8 cellular contexts compared by ENCODE assay signal in genomic region chr12:91382081-91382543, GRCh38.
DNase-seq lines count a peak whose midpoint lies in the region; TF ChIP-seq lines count a peak whose summit lies in the region.

No MANE protein-coding gene starts in this region.

- no peak overlapping the region for H3K27ac ChIP-seq in neutrophil
- H3K27ac ChIP-seq in subcutaneous abdominal adipose tissue (ENCODE audit: low read depth, low read length): peak overlapping the region; percentile 82

- peak; percentile 81 for TF ChIP-seq CTCF in LNCaP clone FGC (IDR thresholded peaks at IDR 0.05; ENCODE audit: control insufficient read depth, extremely low read depth, insufficient read depth)
- peak; percentile 59 for TF ChIP-seq CTCF in neutrophil (IDR thresholded peaks at IDR 0.05)

- H3K36me3 ChIP-seq in neutrophil: no peaks in the 10 kb centered on the region
- H3K36me3 ChIP-seq in subcutaneous abdominal adipose tissue (ENCODE audit: control insufficient read depth in 5 of 5, insufficient read depth in 5 of 5, low read length in 5 of 5): no peaks in the 10 kb centered on the region

- H3K4me3 ChIP-seq in LNCaP clone FGC (ENCODE audit: low read depth, low read length): no peak overlapping the region
- no peak overlapping the region for H3K4me3 ChIP-seq in neutrophil (ENCODE audit: low read depth in 1 of 2, low read length in 1 of 2)
- H3K4me3 ChIP-seq in subcutaneous abdominal adipose tissue (ENCODE audit: low read depth in 1 of 5, low read length in 5 of 5): peak overlapping the region; percentile 60 to 78 (median 74)

- DNase-seq in DMS114 treated with DMSO at 0.1 percent for 48 hours (lab: John Stamatoyannopoulos, UW; ENCODE audit: unreplicated experiment) (peak; percentile 57), GOT3 (lab: John Stamatoyannopoulos, UW) (peak; percentile 2), LNCaP clone FGC (ENCODE audit: low read depth) (peak; percentile 46), SHP77 treated with DMSO at 0.1 percent for 48 hours (lab: John Stamatoyannopoulos, UW) (peak; percentile 46), germinal center (ENCODE audit: low spot score) (peak; percentile 39)
- DNase-seq in activated gamma-delta T cell treated with anti-CD3 and anti-CD28 coated beads, Interleukin-2, amount 50 U/mL, for 16 hours (ENCODE audit: low read depth): peak; percentile 78

- peak overlapping the region in 4 of 5 donors; percentile 31 to 71 (median 49) for H3K9ac ChIP-seq in subcutaneous abdominal adipose tissue (ENCODE audit: low read length in 5 of 5)

- H3K4me1 ChIP-seq in neutrophil (ENCODE audit: control insufficient read depth in 1 of 2, insufficient read depth in 1 of 2, low read depth in 1 of 2, low read length in 1 of 2): peaks cover 0 to 3% of the 10 kb centered on the region in 2 experiments
- peaks cover 0 to 25% (median 15%) of the 10 kb centered on the region in 5 donors for H3K4me1 ChIP-seq in subcutaneous abdominal adipose tissue (ENCODE audit: control insufficient read depth in 5 of 5, insufficient read depth in 5 of 5, low read length in 5 of 5)

- H3K9me3 ChIP-seq in neutrophil (no peaks in the 10 kb centered on the region), subcutaneous abdominal adipose tissue (ENCODE audit: control insufficient read depth in 5 of 5, low read length in 5 of 5) (no peaks in the 10 kb centered on the region)

- H3K27me3 ChIP-seq in neutrophil: peaks cover 14% of the 10 kb centered on the region
- H3K27me3 ChIP-seq in subcutaneous abdominal adipose tissue (ENCODE audit: control insufficient read depth in 5 of 5, insufficient read depth in 4 of 5, low read length in 5 of 5): no peaks in the 10 kb centered on the region

Comparison
In these comparisons a context has a peak if more than half of its experiments do, and no peak if none do; other contexts are left out.
1. DNase-seq: peak in every context shown above with its lines; median percentile 78 in activated gamma-delta T cell treated with anti-CD3 and anti-CD28 coated beads, Interleukin-2, amount 50 U/mL, for 16 hours; 57 in DMS114 treated with DMSO at 0.1 percent for 48 hours; 46 in LNCaP clone FGC; 46 in SHP77 treated with DMSO at 0.1 percent for 48 hours; 39 in germinal center; 2 in GOT3.
2. H3K4me3 ChIP-seq: peak in subcutaneous abdominal adipose tissue (5 of 5); none in LNCaP clone FGC (single experiment) and neutrophil (0 of 2).